ENCODE assay signal across 15 cellular contexts in the genomic region with DNA sequence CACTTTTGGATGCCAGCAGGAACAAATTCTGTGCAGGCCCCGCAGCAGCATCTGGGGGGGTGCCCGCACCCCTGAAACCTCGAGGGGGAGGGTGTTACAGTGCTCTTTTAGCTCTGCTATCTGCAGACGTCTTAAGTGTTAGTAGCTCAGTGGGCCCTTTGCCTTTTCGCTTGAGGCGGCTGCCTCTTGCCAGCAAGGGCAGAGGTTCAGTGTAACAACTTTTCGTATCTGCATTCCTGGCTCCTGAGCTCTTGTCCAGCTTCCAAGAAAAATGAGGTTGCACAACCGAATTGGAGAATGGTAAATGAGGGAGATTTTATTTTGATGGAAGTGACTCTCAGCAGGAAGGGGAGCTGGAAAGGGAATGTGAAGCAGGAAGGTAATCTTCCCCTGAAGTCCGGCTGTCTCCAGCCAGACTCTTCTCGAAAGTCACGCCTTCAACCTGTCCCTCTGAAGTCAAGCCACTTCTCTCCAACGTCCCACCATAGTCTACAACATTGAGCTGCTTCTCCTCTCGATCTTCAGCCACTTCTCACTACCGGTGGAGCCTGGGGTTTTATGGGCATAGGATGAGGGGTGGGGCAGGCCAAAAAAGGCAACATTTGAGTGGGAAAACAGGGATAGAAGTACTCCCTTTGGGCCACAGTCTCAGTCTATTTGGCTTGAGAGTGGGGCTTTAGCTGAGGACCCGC. TPM values are rescaled to one million over a fixed set of nuclear protein-coding genes. Genes with fewer than 3 reads are reported as not detected.
DNase-seq lines count a peak whose midpoint lies in the region; ATAC-seq, FAIRE-seq and TF ChIP-seq lines count a peak whose summit lies in the region.
"Had no signal": no experiment of that assay in that cellular context is flagged by ENCODE, and none has a peak within 500 bp of the region (broad histone marks: within the 10 kb centered on the region; RNA-seq: fewer than 3 reads in every experiment).

No MANE protein-coding gene starts in this region.

- peak overlapping the region; percentile 56 for H3K27ac Mint-ChIP-seq in activated naive CD8-positive, alpha-beta T cell treated with anti-CD3 and anti-CD28 coated beads for 36 hours
- no peak overlapping the region for H3K27ac Mint-ChIP-seq in activated naive CD8-positive, alpha-beta T cell treated with anti-CD3 and anti-CD28 coated beads, Interleukin-2, amount 50 U/mL, for 24 hours
- H3K27ac Mint-ChIP-seq: activated T-cell treated with anti-CD3 and anti-CD28 coated beads, Interleukin-2, amount 50 U/mL, for 72 hours; nephron progenitor cell; WTC11 had no signal

- H3K4me3 ChIP-seq in epithelial cell of esophagus (ENCODE audit: low read length) = no peak overlapping the region
- no peak overlapping the region for H3K4me3 ChIP-seq in lung
- H3K4me3 ChIP-seq: colonic mucosa had no signal

- H3K9me3 Mint-ChIP-seq in activated naive CD8-positive, alpha-beta T cell treated with anti-CD3 and anti-CD28 coated beads for 36 hours = no peaks in the 10 kb centered on the region
- H3K9me3 Mint-ChIP-seq in activated naive CD8-positive, alpha-beta T cell treated with anti-CD3 and anti-CD28 coated beads, Interleukin-2, amount 50 U/mL, for 24 hours = no peaks in the 10 kb centered on the region
- H3K9me3 Mint-ChIP-seq: activated T-cell treated with anti-CD3 and anti-CD28 coated beads, Interleukin-2, amount 50 U/mL, for 72 hours; nephron progenitor cell had no signal

- H3K4me1 ChIP-seq in lung (ENCODE audit: control insufficient read depth in 2 of 2, insufficient read depth in 2 of 2, low read length in 2 of 2) = peaks cover 0 to 2% of the 10 kb centered on the region in 2 donors
- H3K4me1 ChIP-seq: colonic mucosa had no signal

- TF ChIP-seq CTCF in epithelial cell of esophagus (IDR thresholded peaks at IDR 0.05; ENCODE audit: insufficient read depth, low read depth, low read length, missing control alignments) (no peak), lung (IDR thresholded peaks at IDR 0.05; ENCODE audit: control extremely low read depth, extremely low read depth) (no peak)

- H3K27me3 ChIP-seq in lung (ENCODE audit: control insufficient read depth, insufficient read depth) = no peaks in the 10 kb centered on the region
- H3K27me3 ChIP-seq: colonic mucosa had no signal

- H3K27ac ChIP-seq in lung (ENCODE audit: low read depth in 1 of 2, low read length in 1 of 2) = no peak overlapping the region
- H3K27ac ChIP-seq: 22Rv1, colonic mucosa, KMS-11 had no signal

- 70 to 79% methylated on average over 15 of the region's 15 CpGs for WGBS in lung, 2 donors

- DNase-seq in activated naive CD8-positive, alpha-beta T cell treated with anti-CD3 and anti-CD28 coated beads for 36 hours = no peak
- no peak for DNase-seq in activated naive CD8-positive, alpha-beta T cell treated with anti-CD3 and anti-CD28 coated beads, Interleukin-2, amount 50 U/mL, for 24 hours
- peak; percentile 63 for DNase-seq in epithelial cell of esophagus (ENCODE audit: low read depth)
- peak; percentile 50 for DNase-seq in lung (ENCODE audit: low spot score)
- DNase-seq in urothelium cell line (ENCODE audit: low spot score) = no peak
- DNase-seq in NCI-H1930 (lab: John Stamatoyannopoulos, UW) = no peak
- DNase-seq: activated T-cell treated with anti-CD3 and anti-CD28 coated beads, Interleukin-2, amount 50 U/mL, for 72 hours; colonic mucosa; NCI-H446; nephron progenitor cell had no signal

- H3K4me1 Mint-ChIP-seq in activated naive CD8-positive, alpha-beta T cell treated with anti-CD3 and anti-CD28 coated beads for 36 hours = peaks cover 3% of the 10 kb centered on the region
- H3K4me1 Mint-ChIP-seq in activated naive CD8-positive, alpha-beta T cell treated with anti-CD3 and anti-CD28 coated beads, Interleukin-2, amount 50 U/mL, for 24 hours = peaks cover 10% of the 10 kb centered on the region
- H3K4me1 Mint-ChIP-seq: nephron progenitor cell, WTC11 had no signal

- peaks cover 19% of the 10 kb centered on the region for H3K36me3 Mint-ChIP-seq in activated naive CD8-positive, alpha-beta T cell treated with anti-CD3 and anti-CD28 coated beads for 36 hours
- peaks cover 23% of the 10 kb centered on the region for H3K36me3 Mint-ChIP-seq in activated naive CD8-positive, alpha-beta T cell treated with anti-CD3 and anti-CD28 coated beads, Interleukin-2, amount 50 U/mL, for 24 hours (ENCODE audit: low read depth)

- no peaks in the 10 kb centered on the region for H3K36me3 ChIP-seq in lung (ENCODE audit: control insufficient read depth in 2 of 2, insufficient read depth in 2 of 2, low read length in 2 of 2)
- H3K36me3 ChIP-seq: colonic mucosa had no signal

- H3K27me3 Mint-ChIP-seq in activated naive CD8-positive, alpha-beta T cell treated with anti-CD3 and anti-CD28 coated beads for 36 hours = no peaks in the 10 kb centered on the region
- no peaks in the 10 kb centered on the region for H3K27me3 Mint-ChIP-seq in activated naive CD8-positive, alpha-beta T cell treated with anti-CD3 and anti-CD28 coated beads, Interleukin-2, amount 50 U/mL, for 24 hours

- no peaks in the 10 kb centered on the region for H3K9me3 ChIP-seq in lung (ENCODE audit: control insufficient read depth in 2 of 2, insufficient read depth in 1 of 2, low read length in 1 of 2)
- H3K9me3 ChIP-seq: colonic mucosa had no signal

- FAIRE-seq in urothelium cell line (lab: Jason Lieb, UNC) = peak; percentile 53

- H3K4me3 Mint-ChIP-seq in activated naive CD8-positive, alpha-beta T cell treated with anti-CD3 and anti-CD28 coated beads for 36 hours = no peak overlapping the region
- H3K4me3 Mint-ChIP-seq in activated naive CD8-positive, alpha-beta T cell treated with anti-CD3 and anti-CD28 coated beads, Interleukin-2, amount 50 U/mL, for 24 hours = no peak overlapping the region
- H3K4me3 Mint-ChIP-seq: activated T-cell treated with anti-CD3 and anti-CD28 coated beads, Interleukin-2, amount 50 U/mL, for 72 hours; nephron progenitor cell; WTC11 had no signal

- ATAC-seq in activated naive CD8-positive, alpha-beta T cell treated with anti-CD3 and anti-CD28 coated beads, Interleukin-2, amount 50 U/mL, for 24 hours = no peak
- no peak for ATAC-seq in lung (ENCODE audit: insufficient read depth, low FRiP score)
- ATAC-seq in GM21381 (IDR thresholded peaks at IDR 0.05; ENCODE audit: unreplicated experiment) = no peak
- no peak for ATAC-seq in HG02623 (IDR thresholded peaks at IDR 0.05; ENCODE audit: unreplicated experiment)
- ATAC-seq: activated T-cell treated with anti-CD3 and anti-CD28 coated beads, Interleukin-2, amount 50 U/mL, for 72 hours; WTC11 had no signal

RNA-seq across cellular contexts. Expression of gene TAS2R50, which starts 17.8 kb away (rescaled TPM):
- total RNA-seq in activated naive CD8-positive, alpha-beta T cell treated with anti-CD3 and anti-CD28 coated beads for 36 hours = under 1 TPM; 0.36 to 0.37 TPM
- 10 to 100 TPM in 1 of 2 donors, 1 to 10 TPM in 1; 1.8 to 11.1 TPM for total RNA-seq in lung
- under 1 TPM in 1 of 2 donors, not detected in 1; 0.03 TPM for polyA plus RNA-seq in lung

RNA-seq across cellular contexts. Expression of gene TAS2R20, which starts 29.2 kb away (rescaled TPM):
- total RNA-seq in activated naive CD8-positive, alpha-beta T cell treated with anti-CD3 and anti-CD28 coated beads for 36 hours = under 1 TPM; 0.21 to 0.30 TPM
- total RNA-seq in lung = 10 to 100 TPM in 1 of 2 donors, 1 to 10 TPM in 1; 1.7 to 21.2 TPM
- polyA plus RNA-seq in lung = under 1 TPM; 0.08 to 0.16 TPM

RNA-seq across cellular contexts. Expression of gene TAS2R14, which starts 29.8 kb away (rescaled TPM):
- total RNA-seq in activated naive CD8-positive, alpha-beta T cell treated with anti-CD3 and anti-CD28 coated beads for 36 hours = under 1 TPM; 0.64 to 0.68 TPM
- 10 to 100 TPM in 1 of 2 donors, 1 to 10 TPM in 1; 3.0 to 13.5 TPM for total RNA-seq in lung
- 1 to 10 TPM in 1 of 2 donors, under 1 TPM in 1; 0.48 to 1.0 TPM for polyA plus RNA-seq in lung

RNA-seq across cellular contexts. Expression of gene PRH2, which starts 39.9 kb away (rescaled TPM):
- not detected for total RNA-seq in activated naive CD8-positive, alpha-beta T cell treated with anti-CD3 and anti-CD28 coated beads for 36 hours
- total RNA-seq in lung = not detected
- under 1 TPM; 0.30 to 0.31 TPM for polyA plus RNA-seq in lung
- total RNA-seq: activated T-cell treated with anti-CD3 and anti-CD28 coated beads, Interleukin-2, amount 50 U/mL, for 72 hours; colonic mucosa had no signal

RNA-seq across cellular contexts. Expression of gene TAS2R19, which starts 53.5 kb away (rescaled TPM):
- under 1 TPM; 0.50 to 0.89 TPM for total RNA-seq in activated naive CD8-positive, alpha-beta T cell treated with anti-CD3 and anti-CD28 coated beads for 36 hours
- 10 to 100 TPM in 1 of 2 donors, 1 to 10 TPM in 1; 3.2 to 25.0 TPM for total RNA-seq in lung
- polyA plus RNA-seq in lung = under 1 TPM; 0.13 to 0.14 TPM

Comparison
In these comparisons a context has a peak if more than half of its experiments do, and no peak if none do; other contexts are left out.
1. DNase-seq: peak in epithelial cell of esophagus (single experiment) and lung (single experiment); none in activated naive CD8-positive, alpha-beta T cell treated with anti-CD3 and anti-CD28 coated beads for 36 hours (single experiment), activated naive CD8-positive, alpha-beta T cell treated with anti-CD3 and anti-CD28 coated beads, Interleukin-2, amount 50 U/mL, for 24 hours (single experiment), urothelium cell line (single experiment) and NCI-H1930 (0 of 2).